Comparison of ENCODE assay signal across 8 cellular contexts in genomic region chr1:1665815-1666251, GRCh38. TPM values are rescaled to one million over a fixed set of nuclear protein-coding genes. Genes with fewer than 3 reads are reported as not detected.
DNase-seq lines count a peak whose midpoint lies in the region; ATAC-seq, FAIRE-seq and TF ChIP-seq lines count a peak whose summit lies in the region.

No MANE protein-coding gene starts in this region.

- H3K36me3 Mint-ChIP-seq in CD14-positive monocyte (peaks cover 30 to 52% of the 10 kb centered on the region in 2 donors), nephron (ENCODE audit: low read depth) (peaks cover 25% of the 10 kb centered on the region)

- H3K4me1 ChIP-seq in MM.1S (ENCODE audit: low read length) (no peaks in the 10 kb centered on the region), GM12878 (ENCODE audit: control insufficient read depth, insufficient read depth, low read length) (no peaks in the 10 kb centered on the region), Karpas-422 (ENCODE audit: low read length) (peaks cover 4% of the 10 kb centered on the region)

- H3K4me2 ChIP-seq in MM.1S (ENCODE audit: low read depth, low read length) (no peak overlapping the region), GM12878 (ENCODE audit: control insufficient read depth, insufficient read depth) (no peak overlapping the region), Karpas-422 (ENCODE audit: low read depth, low read length, poor library complexity, severe bottlenecking) (no peak overlapping the region)

- no peaks in the 10 kb centered on the region for H3F3A ChIP-seq in MM.1S (ENCODE audit: insufficient read depth, low read length)

- H4K20me1 ChIP-seq in MM.1S (ENCODE audit: insufficient read depth, low read length) (no peaks in the 10 kb centered on the region), GM12878 (ENCODE audit: control insufficient read depth, insufficient read depth) (no peaks in the 10 kb centered on the region), Karpas-422 (ENCODE audit: insufficient read depth, low read depth, low read length) (0 out of 2 replicates have a peak, but pooled peaks cover 2% of the 10 kb centered on the region)

- peak; percentile 29; the same call in 1 of the 2 replicates for TF ChIP-seq POLR2A in GM12878 (IDR thresholded peaks at IDR 0.05; ENCODE audit: low read depth, low read length)

- FAIRE-seq in GM12878 (lab: Jason Lieb, UNC) = no peak

- H3K4me3 Mint-ChIP-seq in CD14-positive monocyte (no peak overlapping the region), nephron (no peak overlapping the region)

- H3K9me3 ChIP-seq in MM.1S (replicated peaks; ENCODE audit: insufficient read depth, low read length) (no peaks in the 10 kb centered on the region), GM12878 (replicated peaks; ENCODE audit: control insufficient read depth, insufficient read depth, low read length) (no peaks in the 10 kb centered on the region), Karpas-422 (ENCODE audit: low read length) (no peaks in the 10 kb centered on the region)

- ATAC-seq in GM12878 (peak; percentile 51; the same call in 2 of the 3 replicates), GM19328 (IDR thresholded peaks at IDR 0.05; ENCODE audit: unreplicated experiment) (no peak)

- peaks cover 16% of the 10 kb centered on the region for H3K4me1 Mint-ChIP-seq in CD14-positive monocyte
- H3K4me1 Mint-ChIP-seq in nephron = no peaks in the 10 kb centered on the region

- intact Hi-C loops in CD14-positive monocyte (cut with micrococcal nuclease) = no loop called here
- intact Hi-C loops in GM12878 (cut with micrococcal nuclease; ENCODE audit: unreplicated experiment) = no loop called here

- 96% methylated on average over 25 of the region's 25 CpGs for WGBS in GM12878 (ENCODE audit: insufficient coverage, insufficient replicate concordance, low lambda C conversion rate, missing lambda C conversion rate)

- 0 out of 2 replicates have a peak, but pooled peaks have one; percentile 3 for TF ChIP-seq RAD21 in GM12878 (IDR thresholded peaks at IDR 0.05; ENCODE audit: insufficient read depth, low read depth, low read length)

- TF ChIP-seq CTCF in CD14-positive monocyte (IDR thresholded peaks at IDR 0.05) (peak; percentile 67), MM.1S (IDR thresholded peaks at IDR 0.05; ENCODE audit: low read length) (peak; percentile 45), GM12878 (IDR thresholded peaks at IDR 0.05 in 2 of 3, conservative IDR thresholded peaks at IDR 0.05 in 1 of 3; ENCODE audit: control insufficient read depth in 2 of 3, extremely low read depth in 1 of 3, insufficient read depth in 1 of 3, low read depth in 3 of 3, low read length in 3 of 3) (peak; percentile 21 to 53 (median 47)), nephron (IDR thresholded peaks at IDR 0.05; ENCODE audit: unreplicated experiment in 3 of 3) (peak; percentile 27 to 45 (median 42))

- CTCF ChIA-PET in GM12878 (lab: Yijun Ruan, JAX) = interaction anchor here (2.3 kb wide), 1 partner anchor 13 kb away, joined by 13 read pairs; no protein-coding TSS in a partner anchor

- BruUV-seq in GM12878 (replicated peaks; lab: Mats Ljungman, UMichigan) = no TSS peak

- no peak overlapping the region for H2AFZ ChIP-seq in MM.1S (ENCODE audit: low read length)
- H2AFZ ChIP-seq in GM12878 (ENCODE audit: control insufficient read depth, low read depth, low read length) = no peak overlapping the region
- no peak overlapping the region for H2AFZ ChIP-seq in Karpas-422 (ENCODE audit: low read length)

- H3K4me3 ChIP-seq in MM.1S (ENCODE audit: low read length) (no peak overlapping the region), GM12878 (no peak overlapping the region), Karpas-422 (ENCODE audit: low read length) (no peak overlapping the region)

- H3K27me3 Mint-ChIP-seq in CD14-positive monocyte (ENCODE audit: low read depth in 3 of 3) (peaks cover 0 to 1% (median 0%) of the 10 kb centered on the region in 3 donors), nephron (ENCODE audit: low read depth) (peaks cover 3% of the 10 kb centered on the region)

- in situ Hi-C loops in GM12878 (cut with MboI) = no loop called here

- H3K9ac ChIP-seq in MM.1S (ENCODE audit: low read length) (no peak overlapping the region), GM12878 (ENCODE audit: control insufficient read depth, insufficient read depth, low read length) (no peak overlapping the region), Karpas-422 (ENCODE audit: low read length) (no peak overlapping the region)

- H3K27me3 ChIP-seq in MM.1S (replicated peaks; ENCODE audit: insufficient read depth, low read length) = no peaks in the 10 kb centered on the region
- no peaks in the 10 kb centered on the region for H3K27me3 ChIP-seq in GM12878 (replicated peaks in 1 of 2; ENCODE audit: control insufficient read depth in 2 of 2, insufficient read depth in 2 of 2, low read length in 1 of 2)
- no peaks in the 10 kb centered on the region for H3K27me3 ChIP-seq in Karpas-422 (ENCODE audit: low read length)

- H3K9me3 Mint-ChIP-seq in CD14-positive monocyte (no peaks in the 10 kb centered on the region), nephron (no peaks in the 10 kb centered on the region)

- POLR2A ChIA-PET in GM12878 (lab: Charles Lee) = interaction anchor here (1.1 kb wide), 1 partner anchor 12 kb away, joined by 4 read pairs; no protein-coding TSS in a partner anchor

- H3K36me3 ChIP-seq in MM.1S (replicated peaks; ENCODE audit: insufficient read depth, low read length) (no peaks in the 10 kb centered on the region), GM12878 (ENCODE audit: control insufficient read depth in 2 of 2, insufficient read depth in 2 of 2, low read length in 1 of 2) (peaks cover 6 to 7% of the 10 kb centered on the region in 2 experiments; a peak in 3 of 4 replicates), Karpas-422 (ENCODE audit: insufficient read depth, low read length) (no peaks in the 10 kb centered on the region; the same call in 1 of the 2 replicates)

- H3K79me2 ChIP-seq in MM.1S (ENCODE audit: low read length) (no peaks in the 10 kb centered on the region), GM12878 (ENCODE audit: control insufficient read depth, insufficient read depth, low read length) (no peaks in the 10 kb centered on the region), Karpas-422 (ENCODE audit: low read length) (no peaks in the 10 kb centered on the region)

- SMC1A ChIA-PET in GM12878 (lab: Charles Lee; ENCODE audit: uncharacterized antibody, unreplicated experiment) = no interaction called here

- DNase-seq in CD14-positive monocyte (ENCODE audit: low spot score) (no peak), MM.1S (no peak), GM12878 (ENCODE audit: low read depth, low spot score) (no peak), Karpas-422 (no peak), RKO (ENCODE audit: low spot score) (no peak), DMS114 treated with DMSO at 0.1 percent for 48 hours (lab: John Stamatoyannopoulos, UW; ENCODE audit: unreplicated experiment) (no peak)

- H3K9me2 ChIP-seq in MM.1S (replicated peaks; ENCODE audit: insufficient read depth, low read length) (no peaks in the 10 kb centered on the region), Karpas-422 (replicated peaks; ENCODE audit: insufficient read depth, low read length) (no peaks in the 10 kb centered on the region)

- H3K27ac Mint-ChIP-seq in CD14-positive monocyte (peak overlapping the region in 1 of 7 donors; percentile 26), nephron (no peak overlapping the region)

- H3K27ac ChIP-seq in MM.1S (ENCODE audit: low read length) (no peak overlapping the region), GM12878 (ENCODE audit: control insufficient read depth, insufficient read depth) (no peak overlapping the region), Karpas-422 (ENCODE audit: low read length) (no peak overlapping the region)

- TF ChIP-seq EP300 in GM12878 (IDR thresholded peaks at IDR 0.05; ENCODE audit: borderline replicate concordance in 1 of 2, control insufficient read depth in 1 of 2, low read depth in 2 of 2, low read length in 2 of 2) = no peak

- RAD21 ChIA-PET in GM12878 (lab: Charles Lee; ENCODE audit: unreplicated experiment) = no interaction called here

RNA-seq across cellular contexts. Expression of gene CDK11B, which starts 7.0 kb away (rescaled TPM):
- polyA plus RNA-seq in CD14-positive monocyte (1 to 10 TPM; 2.5 to 6.6 TPM), GM12878 (2011; rRNA removed) (2.8 and 5.3 TPM in 2 replicates), GM12878 (2014; fragmentation: Illumina TruSeq; extraction: Trizol) (30.9 and 43.8 TPM in 2 replicates), GM12878 (2014; fragmentation: Nextera tagmentation; extraction: Ambion mirVana) (1 to 10 TPM; 3.2 to 6.9 TPM), GM12878 (2014; rRNA removed) (19.4 and 23.2 TPM in 2 replicates), GM12878 (2016; fragmentation: Nextera tagmentation; extraction: Ambion mirVana) (10 to 100 TPM; 18.9 to 22.4 TPM)
- 4.8 and 6.2 TPM in 2 replicates for total RNA-seq in GM12878 (2013; cell fraction: nucleolus; rRNA removed)
- total RNA-seq in GM12878 (2014; rRNA removed) (15.4 and 17.1 TPM in 2 replicates), GM12878 (2014; rRNA removed; fragmentation: Illumina TruSeq; extraction: Trizol) (10.8 and 11.9 TPM in 2 replicates), GM12878 (2021) (24.0 and 24.2 TPM in 2 replicates)
- polyA plus RNA-seq in GM12878 (2011; ENCODE audit: low read depth) = 12.6 TPM
- 7.7 and 10.3 TPM in 2 replicates for polyA plus RNA-seq in GM12878 (2011; cell fraction: cytosol; rRNA removed)
- 25.6 and 48.4 TPM in 2 replicates for polyA plus RNA-seq in GM12878 (2011; cell fraction: nucleus; rRNA removed)
- 20.1 and 22.9 TPM in 2 replicates for polyA plus RNA-seq in GM12878 (2012)
- 2.2 and 3.0 TPM in 2 replicates for polyA minus RNA-seq in GM12878 (2011; rRNA and poly(A)+ RNA removed)
- 3.4 and 3.7 TPM in 2 replicates for polyA minus RNA-seq in GM12878 (2011; cell fraction: cytosol; rRNA and poly(A)+ RNA removed)
- polyA minus RNA-seq in GM12878 (2011; cell fraction: nucleus; rRNA and poly(A)+ RNA removed) = 2.4 and 3.8 TPM in 2 replicates
- total RNA-seq in Karpas-422 (2014; rRNA removed; shearing (Covaris generic); ENCODE audit: low replicate concordance) = 11.4 and 16.1 TPM in 2 replicates

RNA-seq across cellular contexts. Expression of gene SLC35E2B, which starts 26.8 kb away (rescaled TPM):
- 10 to 100 TPM; 12.2 to 17.7 TPM for polyA plus RNA-seq in CD14-positive monocyte
- 110 and 118 TPM in 2 replicates for total RNA-seq in GM12878 (2013; cell fraction: nucleolus; rRNA removed)
- 19.8 and 20.2 TPM in 2 replicates for total RNA-seq in GM12878 (2014; rRNA removed)
- 15.8 and 16.5 TPM in 2 replicates for total RNA-seq in GM12878 (2014; rRNA removed; fragmentation: Illumina TruSeq; extraction: Trizol)
- 33.7 and 36.7 TPM in 2 replicates for total RNA-seq in GM12878 (2021)
- polyA plus RNA-seq in GM12878 (2011; ENCODE audit: low read depth) = 16.4 TPM
- polyA plus RNA-seq in GM12878 (2011; rRNA removed) = 14.4 and 18.4 TPM in 2 replicates
- 25.8 and 28.0 TPM in 2 replicates for polyA plus RNA-seq in GM12878 (2011; cell fraction: cytosol; rRNA removed)
- polyA plus RNA-seq in GM12878 (2011; cell fraction: nucleus; rRNA removed) = 66.9 and 72.3 TPM in 2 replicates
- polyA plus RNA-seq in GM12878 (2012) = 24.7 and 34.0 TPM in 2 replicates
- polyA plus RNA-seq in GM12878 (2014; fragmentation: Illumina TruSeq; extraction: Trizol) = 19.5 and 23.6 TPM in 2 replicates
- 1 to 10 TPM; 2.6 to 4.1 TPM for polyA plus RNA-seq in GM12878 (2014; fragmentation: Nextera tagmentation; extraction: Ambion mirVana)
- 29.3 and 31.5 TPM in 2 replicates for polyA plus RNA-seq in GM12878 (2014; rRNA removed)
- 10 to 100 TPM; 18.6 to 18.7 TPM for polyA plus RNA-seq in GM12878 (2016; fragmentation: Nextera tagmentation; extraction: Ambion mirVana)
- polyA minus RNA-seq in GM12878 (2011; rRNA and poly(A)+ RNA removed) = 12.9 and 24.7 TPM in 2 replicates
- polyA minus RNA-seq in GM12878 (2011; cell fraction: cytosol; rRNA and poly(A)+ RNA removed) = 11.1 and 12.1 TPM in 2 replicates
- polyA minus RNA-seq in GM12878 (2011; cell fraction: nucleus; rRNA and poly(A)+ RNA removed) = 12.1 and 20.3 TPM in 2 replicates
- total RNA-seq in Karpas-422 (2014; rRNA removed; shearing (Covaris generic); ENCODE audit: low replicate concordance) = 24.9 and 32.9 TPM in 2 replicates

RNA-seq across cellular contexts. Expression of gene MMP23B, which starts 33.9 kb away (rescaled TPM):
- under 1 TPM; 0.21 to 0.24 TPM for polyA plus RNA-seq in CD14-positive monocyte
- 0.90 and 1.4 TPM in 2 replicates for total RNA-seq in GM12878 (2013; cell fraction: nucleolus; rRNA removed)
- 0.34 and 0.54 TPM in 2 replicates for total RNA-seq in GM12878 (2014; rRNA removed)
- not detected in 2 replicates for total RNA-seq in GM12878 (2014; rRNA removed; fragmentation: Illumina TruSeq; extraction: Trizol)
- total RNA-seq in GM12878 (2021) = 0.51 and 0.74 TPM in 2 replicates
- polyA plus RNA-seq in GM12878 (2011; ENCODE audit: low read depth) = not detected
- 0.33 TPM in 1 of 2 replicates, not detected in the other for polyA plus RNA-seq in GM12878 (2011; rRNA removed)
- 0.04 and 0.22 TPM in 2 replicates for polyA plus RNA-seq in GM12878 (2011; cell fraction: cytosol; rRNA removed)
- polyA plus RNA-seq in GM12878 (2011; cell fraction: nucleus; rRNA removed) = 7.0 and 8.0 TPM in 2 replicates
- polyA plus RNA-seq in GM12878 (2012) = 1.3 and 1.5 TPM in 2 replicates
- polyA plus RNA-seq in GM12878 (2014; fragmentation: Illumina TruSeq; extraction: Trizol) = not detected in 2 replicates
- polyA plus RNA-seq in GM12878 (2014; fragmentation: Nextera tagmentation; extraction: Ambion mirVana) = not detected
- polyA plus RNA-seq in GM12878 (2014; rRNA removed) = 0.33 and 0.43 TPM in 2 replicates
- under 1 TPM; 0.25 to 0.76 TPM for polyA plus RNA-seq in GM12878 (2016; fragmentation: Nextera tagmentation; extraction: Ambion mirVana)
- polyA minus RNA-seq in GM12878 (2011; rRNA and poly(A)+ RNA removed) = 0.31 TPM in 1 of 2 replicates, not detected in the other
- not detected in 2 replicates for polyA minus RNA-seq in GM12878 (2011; cell fraction: cytosol; rRNA and poly(A)+ RNA removed)
- 2.1 TPM in 1 of 2 replicates, not detected in the other for polyA minus RNA-seq in GM12878 (2011; cell fraction: nucleus; rRNA and poly(A)+ RNA removed)
- total RNA-seq in Karpas-422 (2014; rRNA removed; shearing (Covaris generic); ENCODE audit: low replicate concordance) = 1.3 and 2.7 TPM in 2 replicates

RNA-seq across cellular contexts. Expression of gene MIB2, which starts 50.5 kb away (rescaled TPM):
- 1 to 10 TPM; 5.4 to 5.6 TPM for polyA plus RNA-seq in CD14-positive monocyte
- 80.2 and 99.1 TPM in 2 replicates for total RNA-seq in GM12878 (2013; cell fraction: nucleolus; rRNA removed)
- total RNA-seq in GM12878 (2014; rRNA removed) = 13.9 and 17.1 TPM in 2 replicates
- total RNA-seq in GM12878 (2014; rRNA removed; fragmentation: Illumina TruSeq; extraction: Trizol) = 1.8 and 2.3 TPM in 2 replicates
- 25.4 and 26.8 TPM in 2 replicates for total RNA-seq in GM12878 (2021)
- polyA plus RNA-seq in GM12878 (2011; ENCODE audit: low read depth) = 7.1 TPM
- polyA plus RNA-seq in GM12878 (2011; rRNA removed) = 3.2 and 5.5 TPM in 2 replicates
- 9.8 and 20.7 TPM in 2 replicates for polyA plus RNA-seq in GM12878 (2011; cell fraction: cytosol; rRNA removed)
- polyA plus RNA-seq in GM12878 (2011; cell fraction: nucleus; rRNA removed) = 125 and 131 TPM in 2 replicates
- polyA plus RNA-seq in GM12878 (2012) = 30.3 and 35.7 TPM in 2 replicates
- 0.60 and 0.78 TPM in 2 replicates for polyA plus RNA-seq in GM12878 (2014; fragmentation: Illumina TruSeq; extraction: Trizol)
- under 1 TPM in 1 of 2 experiments, not detected in 1; 0.42 TPM for polyA plus RNA-seq in GM12878 (2014; fragmentation: Nextera tagmentation; extraction: Ambion mirVana)
- 17.4 and 23.0 TPM in 2 replicates for polyA plus RNA-seq in GM12878 (2014; rRNA removed)
- polyA plus RNA-seq in GM12878 (2016; fragmentation: Nextera tagmentation; extraction: Ambion mirVana) = 10 to 100 TPM; 10.9 to 15.4 TPM
- polyA minus RNA-seq in GM12878 (2011; rRNA and poly(A)+ RNA removed) = 7.2 and 11.2 TPM in 2 replicates
- 8.7 and 9.5 TPM in 2 replicates for polyA minus RNA-seq in GM12878 (2011; cell fraction: cytosol; rRNA and poly(A)+ RNA removed)
- polyA minus RNA-seq in GM12878 (2011; cell fraction: nucleus; rRNA and poly(A)+ RNA removed) = 21.6 and 34.3 TPM in 2 replicates
- 24.8 and 54.3 TPM in 2 replicates for total RNA-seq in Karpas-422 (2014; rRNA removed; shearing (Covaris generic); ENCODE audit: low replicate concordance)

RNA-seq across cellular contexts. Expression of gene CDK11A, which starts 58.3 kb away (rescaled TPM):
- polyA plus RNA-seq in CD14-positive monocyte (10 to 100 TPM in 1 of 2 donors, 1 to 10 TPM in 1; 4.4 to 13.3 TPM), GM12878 (2011; rRNA removed) (3.6 and 7.4 TPM in 2 replicates), GM12878 (2014; fragmentation: Illumina TruSeq; extraction: Trizol) (20.1 and 30.0 TPM in 2 replicates), GM12878 (2014; fragmentation: Nextera tagmentation; extraction: Ambion mirVana) (1 to 10 TPM; 5.1 to 9.0 TPM), GM12878 (2014; rRNA removed) (37.4 and 52.0 TPM in 2 replicates), GM12878 (2016; fragmentation: Nextera tagmentation; extraction: Ambion mirVana) (10 to 100 TPM; 24.0 to 27.8 TPM)
- total RNA-seq in GM12878 (2013; cell fraction: nucleolus; rRNA removed) = 45.6 and 46.9 TPM in 2 replicates
- total RNA-seq in GM12878 (2014; rRNA removed) (19.3 and 29.4 TPM in 2 replicates), GM12878 (2014; rRNA removed; fragmentation: Illumina TruSeq; extraction: Trizol) (20.1 and 22.0 TPM in 2 replicates), GM12878 (2021) (37.0 and 46.0 TPM in 2 replicates)
- polyA plus RNA-seq in GM12878 (2011; ENCODE audit: low read depth) = 32.2 TPM
- polyA plus RNA-seq in GM12878 (2011; cell fraction: cytosol; rRNA removed) = 10.7 and 16.9 TPM in 2 replicates
- 166 and 242 TPM in 2 replicates for polyA plus RNA-seq in GM12878 (2011; cell fraction: nucleus; rRNA removed)
- polyA plus RNA-seq in GM12878 (2012) = 30.6 and 44.2 TPM in 2 replicates
- polyA minus RNA-seq in GM12878 (2011; rRNA and poly(A)+ RNA removed) = 9.1 and 11.0 TPM in 2 replicates
- polyA minus RNA-seq in GM12878 (2011; cell fraction: cytosol; rRNA and poly(A)+ RNA removed) = 69.0 and 71.3 TPM in 2 replicates
- 23.5 and 39.3 TPM in 2 replicates for polyA minus RNA-seq in GM12878 (2011; cell fraction: nucleus; rRNA and poly(A)+ RNA removed)
- total RNA-seq in Karpas-422 (2014; rRNA removed; shearing (Covaris generic); ENCODE audit: low replicate concordance) = 26.2 and 39.6 TPM in 2 replicates
